ENCODE assay signal across 1 cellular context in genomic region chr5:180872419-180872818, GRCh38.
TF ChIP-seq lines count a peak whose summit lies in the region.

No MANE protein-coding gene starts in this region.

TF ChIP-seq in K562, 482 proteins besides CTCF, POLR2A, EP300 and RAD21:
- TF ChIP-seq MAFG (tag; conservative IDR thresholded peaks at IDR 0.05) (no peak), ZKSCAN1 (IDR thresholded peaks at IDR 0.05; ENCODE audit: low read depth, low read length) (no peak), ZSCAN29 (IDR thresholded peaks at IDR 0.05) (no peak), BCLAF1 (IDR thresholded peaks at IDR 0.05; ENCODE audit: borderline replicate concordance in 1 of 2, control insufficient read depth in 1 of 2, low read depth in 2 of 2, low read length in 1 of 2) (no peak), MLX (CRISPR knock-in tag; conservative IDR thresholded peaks at IDR 0.05) (no peak), KLF13 (tag; IDR thresholded peaks at IDR 0.05; ENCODE audit: borderline replicate concordance, low read depth) (no peak), ZNF239 (CRISPR knock-in tag; IDR thresholded peaks at IDR 0.05) (no peak), CREB3L1 (IDR thresholded peaks at IDR 0.05; ENCODE audit: borderline replicate concordance, low read depth) (no peak), CHD4 (IDR thresholded peaks at IDR 0.05; ENCODE audit: insufficient read depth, insufficient replicate concordance, low read depth, low read length, poor library complexity, severe bottlenecking) (no peak)
